8 cellular contexts compared by ENCODE assay signal in genomic region chr14:102949062-102949800, GRCh38. TPM values are rescaled to one million over a fixed set of nuclear protein-coding genes. Genes with fewer than 3 reads are reported as not detected.
DNase-seq lines count a peak whose midpoint lies in the region; ATAC-seq and TF ChIP-seq lines count a peak whose summit lies in the region.
"Had no signal": no experiment of that assay in that cellular context is flagged by ENCODE, and none has a peak within 500 bp of the region (broad histone marks: within the 10 kb centered on the region; RNA-seq: fewer than 3 reads in every experiment).

No MANE protein-coding gene starts in this region.

- H3K27ac Mint-ChIP-seq in naive thymus-derived CD8-positive, alpha-beta T cell = peak overlapping the region; percentile 79 to 95 (median 88)

- CTCF ChIA-PET in mammary epithelial cell (lab: Charles Lee; ENCODE audit: low non-redundant PET) = no interaction called here

- peak overlapping the region; percentile 30 to 76 (median 60) for H3K4me3 Mint-ChIP-seq in naive thymus-derived CD8-positive, alpha-beta T cell

- no peak overlapping the region for H2AFZ ChIP-seq in mammary epithelial cell (ENCODE audit: low read depth, low read length)

- peaks cover 0 to 3% (median 0%) of the 10 kb centered on the region in 3 donors for H3K36me3 Mint-ChIP-seq in naive thymus-derived CD8-positive, alpha-beta T cell

- H3K27me3 Mint-ChIP-seq in naive thymus-derived CD8-positive, alpha-beta T cell = no peaks in the 10 kb centered on the region

- BruUV-seq in mammary epithelial cell (replicated peaks; lab: Mats Ljungman, UMichigan) = no TSS peak

- intact Hi-C loops in mammary epithelial cell (cut with micrococcal nuclease) = no loop called here
- intact Hi-C loops in adrenal gland (cut with DNase I) = no loop called here

- peak; percentile 45 for ATAC-seq in GM18511 (IDR thresholded peaks at IDR 0.05; ENCODE audit: unreplicated experiment)
- peak; percentile 85 to 86 for ATAC-seq in naive thymus-derived CD8-positive, alpha-beta T cell

- H3K27ac ChIP-seq in mammary epithelial cell (ENCODE audit: insufficient read depth, low read depth, low read length) = no peak overlapping the region
- no peak overlapping the region for H3K27ac ChIP-seq in adrenal gland

- DNase-seq in HS-5 (ENCODE audit: low read depth) (peak; percentile 5), mucosa of gallbladder (ENCODE audit: low spot score) (no peak), mammary epithelial cell (no peak), adrenal gland (no peak)
- DNase-seq in activated T-cell treated with anti-CD3 and anti-CD28 coated beads, Interleukin-2, amount 50 U/mL, for 1 hour = peak; percentile 41
- peak in 8 of 10 donors; percentile 29 to 79 (median 56) for DNase-seq in naive thymus-derived CD8-positive, alpha-beta T cell

- no peak for TF ChIP-seq POLR2A in adrenal gland (IDR thresholded peaks at IDR 0.05)

- no peak overlapping the region for H3K4me3 ChIP-seq in mammary epithelial cell (replicated peaks in 1 of 3; ENCODE audit: insufficient read depth in 1 of 3, low read depth in 2 of 3, low read length in 3 of 3)
- no peak overlapping the region for H3K4me3 ChIP-seq in adrenal gland
- H3K4me3 ChIP-seq: heart left ventricle had no signal

- no peak overlapping the region for H3K4me2 ChIP-seq in mammary epithelial cell (ENCODE audit: insufficient read depth, low read depth, low read length)

- in situ Hi-C loops in mammary epithelial cell (cut with MboI; ENCODE audit: low sequenced_read_pairs in 2 of 2) = no loop called here

- TF ChIP-seq CTCF in mammary epithelial cell (conservative IDR thresholded peaks at IDR 0.05 in 1 of 2, IDR thresholded peaks at IDR 0.05 in 1 of 2; ENCODE audit: extremely low read depth in 1 of 2, insufficient read depth in 1 of 2, low read depth in 1 of 2, low read length in 2 of 2) = no peak
- no peak for TF ChIP-seq CTCF in adrenal gland (IDR thresholded peaks at IDR 0.05)

- no peaks in the 10 kb centered on the region for H3K9me3 Mint-ChIP-seq in naive thymus-derived CD8-positive, alpha-beta T cell

- dilution Hi-C loops in mammary epithelial cell (cut with HindIII; ENCODE audit: low sequenced_read_pairs) = loop anchor here (5.0 to 10.0 kb wide), 2 partner anchors 52 to 74 kb away; no protein-coding TSS in a partner anchor

- H4K20me1 ChIP-seq in mammary epithelial cell (ENCODE audit: insufficient read depth, low read length) = no peaks in the 10 kb centered on the region

- no peaks in the 10 kb centered on the region for H3K79me2 ChIP-seq in mammary epithelial cell (ENCODE audit: insufficient read depth, low read length)

- H3K4me1 Mint-ChIP-seq in naive thymus-derived CD8-positive, alpha-beta T cell = peaks cover 15 to 32% (median 26%) of the 10 kb centered on the region in 4 donors

- H3K4me1 ChIP-seq in mammary epithelial cell (ENCODE audit: insufficient read depth, low read length) = peaks cover 6% of the 10 kb centered on the region
- no peaks in the 10 kb centered on the region for H3K4me1 ChIP-seq in adrenal gland (replicated peaks in 1 of 2)

- 92% methylated on average over 27 of the region's 28 CpGs for WGBS in mammary epithelial cell (ENCODE audit: low coverage, missing lambda C conversion rate)
- 83 to 84% (median 83%) methylated on average over 28 of the region's 28 CpGs for WGBS in adrenal gland, 4 donors

- H3K9ac ChIP-seq in mammary epithelial cell (ENCODE audit: insufficient read depth, low read length) = no peak overlapping the region

- H3K9me3 ChIP-seq in mammary epithelial cell (replicated peaks; ENCODE audit: insufficient read depth, low read length) (no peaks in the 10 kb centered on the region), adrenal gland (replicated peaks in 1 of 3) (no peaks in the 10 kb centered on the region)
- H3K9me3 ChIP-seq: heart left ventricle had no signal

- H3K27me3 ChIP-seq in mammary epithelial cell (ENCODE audit: insufficient read depth, low read length) (no peaks in the 10 kb centered on the region), adrenal gland (no peaks in the 10 kb centered on the region)
- H3K27me3 ChIP-seq: heart left ventricle had no signal

- POLR2A ChIA-PET in naive thymus-derived CD8-positive, alpha-beta T cell (lab: Charles Lee) = interaction anchor here (0.6 to 1.8 kb wide), 9 partner anchors 18 to 1140 kb away, joined by 3 to 14 read pairs (median 4); partner anchors contain the start of gene EIF5

- peaks cover 24% of the 10 kb centered on the region for H3K36me3 ChIP-seq in mammary epithelial cell (ENCODE audit: insufficient read depth, low read length)
- peaks cover 0 to 91% of the 10 kb centered on the region in 2 donors for H3K36me3 ChIP-seq in adrenal gland (replicated peaks in 1 of 2)

RNA-seq across cellular contexts. Expression of gene AMN, which starts 26.8 kb away (rescaled TPM):
- total RNA-seq in naive thymus-derived CD8-positive, alpha-beta T cell = 10 to 100 TPM; 15.8 to 20.8 TPM
- polyA plus RNA-seq in naive thymus-derived CD8-positive, alpha-beta T cell = 1 to 10 TPM; 2.3 to 5.6 (median 4.1) TPM
- total RNA-seq in mucosa of gallbladder = 204 TPM
- total RNA-seq in mammary epithelial cell = under 1 TPM in 1 of 2 donors, not detected in 1; 0.64 TPM
- not detected for polyA plus RNA-seq in mammary epithelial cell
- polyA minus RNA-seq in mammary epithelial cell = not detected
- under 1 TPM in 5 of 8 donors, not detected in 3; 0.07 to 0.65 (median 0.34) TPM for total RNA-seq in adrenal gland
- polyA plus RNA-seq in adrenal gland = 1 to 10 TPM in 1 of 3 donors, under 1 TPM in 1, not detected in 1; 0.48 to 3.6 TPM

Comparison
In these comparisons a context has a peak if more than half of its experiments do, and no peak if none do; other contexts are left out.
1. DNase-seq: peak in HS-5 (single experiment), activated T-cell treated with anti-CD3 and anti-CD28 coated beads, Interleukin-2, amount 50 U/mL, for 1 hour (single experiment) and naive thymus-derived CD8-positive, alpha-beta T cell (8 of 10); none in mucosa of gallbladder (single experiment), mammary epithelial cell (single experiment) and adrenal gland (0 of 7).
2. RNA of gene AMN, which starts 26.8 kb away (total RNA-seq): 204 TPM in mucosa of gallbladder (single experiment) and 15.8 to 20.8 TPM in naive thymus-derived CD8-positive, alpha-beta T cell; 0.64 TPM in mammary epithelial cell and 0.07 to 0.65 TPM in adrenal gland; every median in the first group is over 4 times any median in the second.